ENCODE assay signal across 8 cellular contexts in the genomic region with DNA sequence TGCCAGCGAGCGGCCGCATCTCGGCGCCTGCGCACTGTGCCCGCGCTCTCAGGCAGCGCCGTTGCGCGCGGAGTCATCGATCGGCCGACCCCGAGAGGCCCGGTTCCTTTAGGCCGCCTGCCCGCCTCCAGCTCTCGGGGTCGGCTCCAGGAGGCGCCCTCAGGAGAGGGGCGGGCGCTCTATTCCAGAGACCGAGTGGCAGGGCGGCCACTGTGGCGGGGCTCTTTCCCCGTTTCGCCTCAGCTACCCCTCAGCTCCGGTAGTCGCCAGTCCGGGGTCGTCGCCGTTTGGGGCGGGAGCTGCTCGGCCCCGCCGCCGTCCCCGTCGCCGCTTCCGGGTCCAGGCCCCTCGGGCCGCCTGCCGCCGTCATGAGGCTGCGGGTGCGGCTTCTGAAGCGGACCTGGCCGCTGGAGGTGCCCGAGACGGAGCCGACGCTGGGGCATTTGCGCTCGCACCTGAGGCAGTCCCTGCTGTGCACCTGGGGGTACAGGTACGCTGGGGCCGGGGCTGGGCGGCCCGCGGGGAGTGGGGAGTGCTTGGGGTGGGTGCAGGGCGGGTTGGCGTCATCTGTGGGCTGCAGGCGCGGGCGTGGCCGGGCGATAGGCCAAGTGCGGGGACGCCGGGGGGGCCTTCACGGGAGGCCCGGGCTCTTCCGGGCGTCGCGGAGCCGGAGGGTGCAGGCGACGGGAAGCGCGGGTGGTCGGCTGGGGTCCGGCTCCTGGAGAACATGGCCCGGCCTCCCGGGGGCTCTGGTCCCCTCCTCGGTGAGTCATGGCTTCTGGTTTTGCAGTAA.
A peak's percentile ranks its signal among the peaks of the same experiment; 100 is the strongest.
DNase-seq lines count a peak whose midpoint lies in the region; ATAC-seq lines count a peak whose summit lies in the region.

Gene FBXO7, plus strand, starts transcription at position 177 of the 793 bp plus-strand sequence. Its CDS starts 192 bp downstream, at position 369.

- peaks cover 17% of the 10 kb centered on the region for H3K36me3 Mint-ChIP-seq in central memory CD8-positive, alpha-beta T cell (ENCODE audit: insufficient read depth)

- no peaks in the 10 kb centered on the region for H3K27me3 Mint-ChIP-seq in central memory CD8-positive, alpha-beta T cell

- peaks cover 21% of the 10 kb centered on the region for H3K4me1 Mint-ChIP-seq in central memory CD8-positive, alpha-beta T cell

- DNase-seq in AG08395 (ENCODE audit: low spot score) (peak; percentile 96), NCI-H446 (lab: John Stamatoyannopoulos, UW) (peak; percentile 78 to 90), islet precursor cell (peak; percentile 95)
- DNase-seq in central memory CD8-positive, alpha-beta T cell (ENCODE audit: low spot score in 2 of 2) = peak; percentile 68 to 77
- DNase-seq in stimulated activated CD4-positive, alpha-beta T cell treated with anti-CD3 and anti-CD28 coated beads, Interleukin-12 subunit alpha, Interleukin-12 subunit beta, amount 100 ng/mL, for 48 hours (ENCODE audit: low read depth in 2 of 3, low spot score in 1 of 3) = peak; percentile 73 to 82 (median 73)

- H3K27ac Mint-ChIP-seq in central memory CD8-positive, alpha-beta T cell (ENCODE audit: low read depth) = peak within 1 kb of the TSS; percentile 90

- H3K4me3 Mint-ChIP-seq in central memory CD8-positive, alpha-beta T cell = no peak within 1 kb of the TSS

- ATAC-seq in GM18909 (IDR thresholded peaks at IDR 0.05; ENCODE audit: poor library complexity, unreplicated experiment) (peak; percentile 71), HG03175 (IDR thresholded peaks at IDR 0.05; ENCODE audit: unreplicated experiment) (peak; percentile 73)
- peak; percentile 85 to 90 for ATAC-seq in activated CD4-positive, CD25-positive, alpha-beta regulatory T cell treated with anti-CD3 and anti-CD28 coated beads, Interleukin-2, amount 50 U/mL, for 24 hours
- ATAC-seq in central memory CD8-positive, alpha-beta T cell (replicated peaks; ENCODE audit: extremely low read depth, poor library complexity, severe bottlenecking) = peak; percentile 86

- H3K9me3 Mint-ChIP-seq in central memory CD8-positive, alpha-beta T cell = no peaks in the 10 kb centered on the region

Comparison
In these comparisons a context has a peak if more than half of its experiments do, and no peak if none do; other contexts are left out.
1. Peak in every context shown above with its lines: DNase-seq and ATAC-seq.